18 cellular contexts compared by ENCODE assay signal in the genomic region with DNA sequence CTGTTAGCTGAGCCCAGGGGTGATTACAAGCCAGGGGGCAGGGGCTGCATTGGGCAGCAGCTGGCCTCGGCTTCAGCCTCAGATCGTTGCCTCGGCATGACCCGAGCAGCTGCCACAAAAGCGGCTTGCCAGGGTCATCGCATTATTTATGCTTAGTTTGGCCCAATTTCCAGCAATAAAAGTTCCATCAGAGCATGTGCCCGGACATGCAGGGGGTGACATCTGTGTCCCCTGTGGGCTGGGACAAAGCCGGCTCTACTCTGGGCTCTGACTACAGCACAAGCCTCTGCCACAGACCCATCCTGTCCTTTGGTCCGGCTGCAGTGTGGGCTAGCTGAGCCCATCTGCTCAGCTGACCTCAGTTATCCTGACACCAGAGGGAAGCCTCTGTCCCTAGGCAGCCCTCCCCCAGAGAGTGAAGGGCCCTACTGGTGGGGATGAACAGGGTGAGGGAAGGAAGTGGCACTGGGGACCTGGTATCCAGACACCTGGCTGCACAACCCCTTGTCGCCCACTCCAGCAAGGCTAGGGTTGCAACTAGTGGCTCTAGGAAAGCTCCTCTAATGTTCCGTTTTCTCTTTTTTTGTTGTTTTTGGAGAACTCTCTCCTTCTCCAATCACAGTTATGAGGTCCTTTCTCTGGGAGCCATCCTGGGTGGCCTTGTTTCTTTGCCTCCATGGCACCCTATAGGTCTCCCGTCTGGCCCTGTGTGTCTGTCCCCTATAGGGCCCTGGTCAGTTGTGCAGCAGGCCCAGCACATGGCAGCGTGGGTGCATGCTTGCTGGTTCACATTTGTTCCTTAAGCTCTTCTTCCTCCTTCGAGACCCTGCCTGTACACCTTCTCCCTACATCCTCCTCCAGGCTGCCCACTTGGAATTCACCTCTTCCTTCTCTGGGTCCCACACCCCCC. TPM values are rescaled to one million over a fixed set of nuclear protein-coding genes. Genes with fewer than 3 reads are reported as not detected.
DNase-seq lines count a peak whose midpoint lies in the region; ATAC-seq and TF ChIP-seq lines count a peak whose summit lies in the region.
"Had no signal": no experiment of that assay in that cellular context is flagged by ENCODE, and none has a peak within 500 bp of the region (broad histone marks: within the 10 kb centered on the region; RNA-seq: fewer than 3 reads in every experiment).

No MANE protein-coding gene starts in this region.

- H3K4me1 ChIP-seq in adrenal gland (replicated peaks in 1 of 2) (peaks cover 4 to 9% of the 10 kb centered on the region in 2 donors), tibial nerve (peaks cover 0 to 15% (median 0%) of the 10 kb centered on the region in 4 donors)

- H3K9me3 ChIP-seq in adrenal gland (replicated peaks in 1 of 3), result no peaks in the 10 kb centered on the region
- H3K9me3 ChIP-seq in tibial nerve, result no peaks in the 10 kb centered on the region
- H3K9me3 ChIP-seq: Caco-2 had no signal

- TF ChIP-seq POLR2A in adrenal gland (IDR thresholded peaks at IDR 0.05), result no peak
- no peak for TF ChIP-seq POLR2A in tibial nerve (IDR thresholded peaks at IDR 0.05)

- H3K36me3 ChIP-seq in adrenal gland (replicated peaks in 1 of 2) (no peaks in the 10 kb centered on the region), tibial nerve (no peaks in the 10 kb centered on the region)

- peaks cover 27% of the 10 kb centered on the region for H3K27me3 Mint-ChIP-seq in activated CD4-positive, alpha-beta T cell treated with anti-CD3 and anti-CD28 coated beads, Interleukin-2, amount 10 ng/mL, durations not matched to agents 7 days and 5 days

- H3K27ac ChIP-seq in adrenal gland (no peak overlapping the region), tibial nerve (no peak overlapping the region)

- no peak for ATAC-seq in HG02610 (IDR thresholded peaks at IDR 0.05; ENCODE audit: unreplicated experiment)

- H3K4me3 ChIP-seq in adrenal gland (no peak overlapping the region), tibial nerve (no peak overlapping the region)

- DNase-seq in activated CD4-positive, alpha-beta T cell treated with anti-CD3 and anti-CD28 coated beads, Interleukin-2, amount 10 ng/mL, durations not matched to agents 7 days and 5 days, result peak; percentile 4
- DNase-seq in activated CD4-positive, alpha-beta T cell treated with anti-CD3 and anti-CD28 coated beads, Interleukin-2, amount 50 U/mL, for 4 hours, result no peak
- DNase-seq in adrenal gland (peak in 5 of 7 donors; percentile 37 to 76 (median 64)), mesenteric fat pad (ENCODE audit: low spot score) (peak; percentile 83), ureter (ENCODE audit: low spot score) (peak; percentile 34), AML-193 (lab: John Stamatoyannopoulos, UW) (no peak), tibial nerve (ENCODE audit: low spot score in 2 of 2) (no peak)
- DNase-seq: Caco-2; Karpas-422; MM.1S; NCI-H1105; NCI-H187 treated with DMSO at 0.1 percent for 48 hours; NCI-H510A; NK-92 treated with Interleukin-12 subunit alpha and Interleukin-12 subunit beta, amount 100 ng/mL, for 24 hours; OCI-M1; RPMI8226 had no signal

- no peaks in the 10 kb centered on the region for H3K36me3 Mint-ChIP-seq in activated CD4-positive, alpha-beta T cell treated with anti-CD3 and anti-CD28 coated beads, Interleukin-2, amount 10 ng/mL, durations not matched to agents 7 days and 5 days (ENCODE audit: low read depth)

- CTCF ChIA-PET in activated CD4-positive, alpha-beta T cell treated with anti-CD3 and anti-CD28 coated beads, Interleukin-2, amount 10 ng/mL, durations not matched to agents 7 days and 5 days (lab: Charles Lee), result interaction anchor here (0.6 to 4.1 kb wide), 4 partner anchors 9 to 22 kb away, joined by 3 to 33 read pairs (median 6); a partner anchor contains a TSS

- H3K4me3 Mint-ChIP-seq in activated CD4-positive, alpha-beta T cell treated with anti-CD3 and anti-CD28 coated beads, Interleukin-2, amount 10 ng/mL, durations not matched to agents 7 days and 5 days, result no peak overlapping the region

- H3K4me1 Mint-ChIP-seq in activated CD4-positive, alpha-beta T cell treated with anti-CD3 and anti-CD28 coated beads, Interleukin-2, amount 10 ng/mL, durations not matched to agents 7 days and 5 days, result no peaks in the 10 kb centered on the region

- H3K9me3 Mint-ChIP-seq in activated CD4-positive, alpha-beta T cell treated with anti-CD3 and anti-CD28 coated beads, Interleukin-2, amount 10 ng/mL, durations not matched to agents 7 days and 5 days, result no peaks in the 10 kb centered on the region

- WGBS in adrenal gland, 4 donors, result 60 to 78% (median 62%) methylated on average over 6 to 14 of the region's 14 CpGs
- 68% methylated on average over 12 to 14 of the region's 14 CpGs for WGBS in tibial nerve, 2 donors

- intact Hi-C loops in adrenal gland (cut with DNase I), result no loop called here

- H3K27ac Mint-ChIP-seq in activated CD4-positive, alpha-beta T cell treated with anti-CD3 and anti-CD28 coated beads, Interleukin-2, amount 10 ng/mL, durations not matched to agents 7 days and 5 days, result no peak overlapping the region

- H3K27me3 ChIP-seq in adrenal gland (no peaks in the 10 kb centered on the region), tibial nerve (no peaks in the 10 kb centered on the region)

- TF ChIP-seq CTCF in adrenal gland (IDR thresholded peaks at IDR 0.05) (no peak), tibial nerve (IDR thresholded peaks at IDR 0.05) (no peak)

- POLR2A ChIA-PET in activated CD4-positive, alpha-beta T cell treated with anti-CD3 and anti-CD28 coated beads, Interleukin-2, amount 10 ng/mL, durations not matched to agents 7 days and 5 days (lab: Charles Lee), result no interaction called here

- no peak for TF ChIP-seq EP300 in tibial nerve (IDR thresholded peaks at IDR 0.05)

RNA-seq across cellular contexts. Expression of a gene that starts 13.3 kb away (rescaled TPM):
- total RNA-seq in activated CD4-positive, alpha-beta T cell treated with anti-CD3 and anti-CD28 coated beads, Interleukin-2, amount 10 ng/mL, durations not matched to agents 7 days and 5 days, result 1 to 10 TPM; 5.2 to 6.2 TPM
- total RNA-seq in adrenal gland (100 to 1,000 TPM in 4 of 8 donors, 10 to 100 TPM in 4; 33.7 to 180 (median 93.3) TPM), mesenteric fat pad (10.9 TPM), ureter (6.2 TPM), tibial nerve (10 to 100 TPM in 3 of 4 donors, 1 to 10 TPM in 1; 5.7 to 45.8 (median 26.8) TPM)
- polyA plus RNA-seq in adrenal gland, result 100 to 1,000 TPM in 2 of 3 donors, 1 to 10 TPM in 1; 3.3 to 294 (median 190) TPM
- total RNA-seq: G401 had no signal

Comparison
In these comparisons a context has a peak if more than half of its experiments do, and no peak if none do; other contexts are left out.
1. DNase-seq: peak in activated CD4-positive, alpha-beta T cell treated with anti-CD3 and anti-CD28 coated beads, Interleukin-2, amount 10 ng/mL, durations not matched to agents 7 days and 5 days (single experiment), adrenal gland (5 of 7), mesenteric fat pad (single experiment) and ureter (single experiment); none in activated CD4-positive, alpha-beta T cell treated with anti-CD3 and anti-CD28 coated beads, Interleukin-2, amount 50 U/mL, for 4 hours (0 of 2), AML-193 (0 of 2) and tibial nerve (0 of 2).